In genomic region chr16:11994187-11995119, GRCh38 we compare ENCODE assay signal across 9 cellular contexts. TPM values are rescaled to one million over a fixed set of nuclear protein-coding genes. Genes with fewer than 3 reads are reported as not detected.
DNase-seq lines count a peak whose midpoint lies in the region; ATAC-seq, FAIRE-seq and TF ChIP-seq lines count a peak whose summit lies in the region.
"Had no signal": no experiment of that assay in that cellular context is flagged by ENCODE, and none has a peak within 500 bp of the region (broad histone marks: within the 10 kb centered on the region; RNA-seq: fewer than 3 reads in every experiment).

No MANE protein-coding gene starts in this region.

- no peak overlapping the region for H2AK9ac ChIP-seq in IMR-90 (replicated peaks; ENCODE audit: low read depth, low read length, poor library complexity)

- DNase-seq in IMR-90, result peak; percentile 28
- DNase-seq in GM12878 (ENCODE audit: low read depth, low spot score), result no peak
- peak in 1 of 2 donors; percentile 80 for DNase-seq in left lung
- no peak for DNase-seq in stomach

- H3K27me3 ChIP-seq in IMR-90 (ENCODE audit: control insufficient read depth, insufficient read depth, low read length) (no peaks in the 10 kb centered on the region), GM12878 (replicated peaks in 1 of 2; ENCODE audit: control insufficient read depth in 2 of 2, insufficient read depth in 2 of 2, low read length in 1 of 2) (no peaks in the 10 kb centered on the region), left lung (no peaks in the 10 kb centered on the region), stomach (no peaks in the 10 kb centered on the region)

- 0 out of 2 replicates have a peak overlapping the region, but pooled peaks have one; percentile 4 for H3K23ac ChIP-seq in IMR-90 (ENCODE audit: low read depth, low read length)

- no peak overlapping the region for H4K91ac ChIP-seq in IMR-90 (ENCODE audit: insufficient read depth, low read depth, low read length)

- H3K18ac ChIP-seq in IMR-90 (ENCODE audit: low read depth, low read length), result no peak overlapping the region

- SMC1A ChIA-PET in GM12878 (lab: Charles Lee; ENCODE audit: uncharacterized antibody, unreplicated experiment), result interaction anchor here (0.6 to 5.4 kb wide), 11 partner anchors 12 to 188 kb away, joined by 3 to 30 read pairs (median 5); partner anchors contain the start of genes SNX29 and TNFRSF17

- peak overlapping the region; percentile 33 for H2AFZ ChIP-seq in IMR-90 (replicated peaks; ENCODE audit: low read length, poor library complexity)
- no peak overlapping the region for H2AFZ ChIP-seq in GM12878 (ENCODE audit: control insufficient read depth, low read depth, low read length)

- H3K79me1 ChIP-seq in IMR-90 (ENCODE audit: low read depth in 1 of 2, low read length in 2 of 2), result peaks cover 21 to 69% of the 10 kb centered on the region in 2 experiments

- ATAC-seq in IMR-90 (ENCODE audit: low read depth) (peak; percentile 29; the same call in 1 of the 2 replicates), GM12878 (peak; percentile 69), left lung (peak; percentile 92), GM18870 (IDR thresholded peaks at IDR 0.05; ENCODE audit: unreplicated experiment) (no peak), HG03159 (IDR thresholded peaks at IDR 0.05; ENCODE audit: unreplicated experiment) (no peak), HG02970 (IDR thresholded peaks at IDR 0.05; ENCODE audit: low FRiP score, unreplicated experiment) (no peak), HG03045 (IDR thresholded peaks at IDR 0.05; ENCODE audit: unreplicated experiment) (no peak)

- BruUV-seq in IMR-90 (replicated peaks; lab: Mats Ljungman, UMichigan) (no TSS peak), GM12878 (replicated peaks; lab: Mats Ljungman, UMichigan) (no TSS peak)

- H3K56ac ChIP-seq in IMR-90 (ENCODE audit: extremely low read depth, insufficient read depth, low read length), result no peak overlapping the region

- TF ChIP-seq POLR2A in IMR-90 (IDR thresholded peaks at IDR 0.05; ENCODE audit: low read depth, low read length) (no peak), GM12878 (IDR thresholded peaks at IDR 0.05; ENCODE audit: low read depth, low read length) (no peak), stomach (IDR thresholded peaks at IDR 0.05) (no peak)

- no peak for TF ChIP-seq CTCF in IMR-90 (conservative IDR thresholded peaks at IDR 0.05; ENCODE audit: low read depth, low read length)
- peak in 1 of 3 experiments; percentile 10; a peak in 1 of 6 replicates for TF ChIP-seq CTCF in GM12878 (IDR thresholded peaks at IDR 0.05 in 2 of 3, conservative IDR thresholded peaks at IDR 0.05 in 1 of 3; ENCODE audit: control insufficient read depth in 2 of 3, extremely low read depth in 1 of 3, insufficient read depth in 1 of 3, low read depth in 3 of 3, low read length in 3 of 3)
- no peak for TF ChIP-seq CTCF in left lung (IDR thresholded peaks at IDR 0.05)
- no peak for TF ChIP-seq CTCF in stomach (IDR thresholded peaks at IDR 0.05)

- no peak overlapping the region for H2AK5ac ChIP-seq in IMR-90 (ENCODE audit: low read depth, low read length)

- RAD21 ChIA-PET in GM12878 (lab: Charles Lee; ENCODE audit: unreplicated experiment), result interaction anchor here (1.3 to 2.5 kb wide), 5 partner anchors 14 to 45 kb away, joined by 3 to 11 read pairs (median 8); partner anchors contain the start of gene TNFRSF17

- H2BK20ac ChIP-seq in IMR-90 (ENCODE audit: low read depth, low read length), result no peak overlapping the region

- in situ Hi-C loops in IMR-90 (cut with MboI; ENCODE audit: low sequenced_read_pairs), result no loop called here
- in situ Hi-C loops in GM12878 (cut with MboI), result no loop called here

- no peak overlapping the region for H3K27ac ChIP-seq in IMR-90 (ENCODE audit: insufficient read depth, low read length)
- H3K27ac ChIP-seq in GM12878 (ENCODE audit: control insufficient read depth, insufficient read depth), result peak overlapping the region; percentile 38; the same call in 1 of the 2 replicates
- H3K27ac ChIP-seq in left lung, result peak overlapping the region; percentile 59 to 76
- peak overlapping the region in 3 of 5 donors; percentile 25 to 50 (median 39) for H3K27ac ChIP-seq in stomach

- intact Hi-C loops in IMR-90 (cut with micrococcal nuclease) (no loop called here), GM12878 (cut with micrococcal nuclease; ENCODE audit: unreplicated experiment) (no loop called here), left lung (cut with DNase I) (no loop called here), stomach (cut with DNase I; ENCODE audit: low total_unique reads) (no loop called here)

- dilution Hi-C loops in IMR-90 (cut with HindIII; ENCODE audit: low sequenced_read_pairs, unreplicated experiment), result no loop called here

- H3K9ac ChIP-seq in IMR-90 (ENCODE audit: low read depth, low read length) (no peak overlapping the region), GM12878 (ENCODE audit: control insufficient read depth, insufficient read depth, low read length) (no peak overlapping the region)

- no peak overlapping the region for H2BK120ac ChIP-seq in IMR-90 (ENCODE audit: low read depth, low read length)

- no peak overlapping the region for H4K8ac ChIP-seq in IMR-90 (ENCODE audit: low read depth in 2 of 2, low read length in 2 of 2)

- H3K9me1 ChIP-seq in IMR-90 (ENCODE audit: insufficient read depth, low read length), result peaks cover 23% of the 10 kb centered on the region

- H4K20me1 ChIP-seq in IMR-90 (ENCODE audit: insufficient read depth, low read length) (peaks cover 8% of the 10 kb centered on the region; the same call in 1 of the 2 replicates), GM12878 (ENCODE audit: control insufficient read depth, insufficient read depth) (no peaks in the 10 kb centered on the region; the same call in 1 of the 2 replicates)

- no peak for FAIRE-seq in GM12878 (lab: Jason Lieb, UNC)

- peaks cover 63% of the 10 kb centered on the region for H3K79me2 ChIP-seq in GM12878 (ENCODE audit: control insufficient read depth, insufficient read depth, low read length)

- no peak overlapping the region for H2BK15ac ChIP-seq in IMR-90 (ENCODE audit: low read depth, low read length)

- H3K4ac ChIP-seq in IMR-90 (ENCODE audit: low read depth, low read length), result no peak overlapping the region

- no peak overlapping the region for H3K4me3 ChIP-seq in IMR-90 (ENCODE audit: insufficient read depth, low read depth, low read length)
- H3K4me3 ChIP-seq in GM12878, result no peak overlapping the region
- H3K4me3 ChIP-seq in left lung, result no peak overlapping the region
- no peak overlapping the region for H3K4me3 ChIP-seq in stomach

- no peak for TF ChIP-seq RAD21 in IMR-90 (IDR thresholded peaks at IDR 0.05; ENCODE audit: low read length)
- no peak for TF ChIP-seq RAD21 in GM12878 (IDR thresholded peaks at IDR 0.05; ENCODE audit: insufficient read depth, low read depth, low read length)

- POLR2A ChIA-PET in IMR-90 (lab: Charles Lee; ENCODE audit: unreplicated experiment) (no interaction called here), GM12878 (lab: Charles Lee) (interaction anchor here (0.5 to 2.0 kb wide), 5 partner anchors 18 to 83 kb away, joined by 3 to 5 read pairs (median 3); partner anchors contain the start of genes SNX29 and TNFRSF17)

- no peaks in the 10 kb centered on the region for H3K36me3 ChIP-seq in IMR-90 (ENCODE audit: control insufficient read depth, insufficient read depth, low read length)
- H3K36me3 ChIP-seq in GM12878 (ENCODE audit: control insufficient read depth in 2 of 2, insufficient read depth in 2 of 2, low read length in 1 of 2), result peaks cover 3 to 22% of the 10 kb centered on the region in 2 experiments
- H3K36me3 ChIP-seq in left lung, result no peaks in the 10 kb centered on the region
- H3K36me3 ChIP-seq in stomach, result peaks cover 0 to 9% (median 1%) of the 10 kb centered on the region in 4 donors

- H3K4me2 ChIP-seq in IMR-90 (ENCODE audit: low read depth, low read length) (no peak overlapping the region), GM12878 (ENCODE audit: control insufficient read depth, insufficient read depth) (peak overlapping the region; percentile 35)

- no peak overlapping the region for H4K5ac ChIP-seq in IMR-90 (ENCODE audit: low read depth, low read length)

- CTCF ChIA-PET in IMR-90 (lab: Yijun Ruan, JAX) (no interaction called here), GM12878 (lab: Yijun Ruan, JAX) (interaction anchor here (0.6 to 3.3 kb wide), 5 partner anchors 16 to 1068 kb away, joined by 3 to 16 read pairs (median 6); no protein-coding TSS in a partner anchor)

- H3K4me1 ChIP-seq in IMR-90 (ENCODE audit: control insufficient read depth, insufficient read depth, low read length) (peaks cover 2% of the 10 kb centered on the region; the same call in 1 of the 2 replicates), GM12878 (ENCODE audit: control insufficient read depth, insufficient read depth, low read length) (peaks cover 7% of the 10 kb centered on the region), left lung (peaks cover 0 to 50% of the 10 kb centered on the region in 2 donors), stomach (peaks cover 0 to 34% (median 13%) of the 10 kb centered on the region in 4 donors)

- H3K14ac ChIP-seq in IMR-90 (replicated peaks; ENCODE audit: low read depth, low read length), result no peak overlapping the region; the same call in 1 of the 2 replicates

- H3K9me3 ChIP-seq in IMR-90 (ENCODE audit: control insufficient read depth, insufficient read depth, low read length) (no peaks in the 10 kb centered on the region), GM12878 (replicated peaks; ENCODE audit: control insufficient read depth, insufficient read depth, low read length) (no peaks in the 10 kb centered on the region), left lung (no peaks in the 10 kb centered on the region), stomach (no peaks in the 10 kb centered on the region)

- no peak overlapping the region for H2BK5ac ChIP-seq in IMR-90 (ENCODE audit: low read depth, low read length, poor library complexity, severe bottlenecking)

- no peak for TF ChIP-seq EP300 in GM12878 (IDR thresholded peaks at IDR 0.05; ENCODE audit: borderline replicate concordance in 1 of 2, control insufficient read depth in 1 of 2, low read depth in 2 of 2, low read length in 2 of 2)
- TF ChIP-seq EP300 in stomach (IDR thresholded peaks at IDR 0.05), result no peak

- WGBS in IMR-90 (ENCODE audit: extremely low coverage in 2 of 2, insufficient read length in 1 of 2), 2 experiments, result 100% methylated on average over 1 of the region's 7 CpGs; no CpG with 5 or more reads in 1 of the 2 experiments
- WGBS in GM12878 (ENCODE audit: insufficient coverage, insufficient replicate concordance, low lambda C conversion rate, missing lambda C conversion rate), result 60% methylated on average over 7 of the region's 7 CpGs
- 72 to 82% (median 75%) methylated on average over 7 of the region's 7 CpGs for WGBS in stomach, 5 donors

RNA-seq across cellular contexts. Expression of gene SNX29, which starts 17.9 kb away (rescaled TPM):
- 14.7 and 21.3 TPM in 2 replicates for total RNA-seq in IMR-90 (2012; rRNA removed)
- polyA plus RNA-seq in IMR-90 (2012; rRNA removed), result 5.0 TPM in 2 replicates
- 3.6 and 4.0 TPM in 2 replicates for polyA plus RNA-seq in IMR-90 (2012; cell fraction: cytosol; rRNA removed)
- 3.2 and 5.4 TPM in 2 replicates for polyA plus RNA-seq in IMR-90 (2012; cell fraction: nucleus; rRNA removed; ENCODE audit: low replicate concordance)
- 736 and 739 TPM in 2 replicates for total RNA-seq in GM12878 (2013; cell fraction: nucleolus; rRNA removed)
- total RNA-seq in GM12878 (2014; rRNA removed), result 22.0 and 24.2 TPM in 2 replicates
- total RNA-seq in GM12878 (2014; rRNA removed; fragmentation: Illumina TruSeq; extraction: Trizol), result 20.3 and 21.5 TPM in 2 replicates
- total RNA-seq in GM12878 (2021), result 62.4 and 68.3 TPM in 2 replicates
- polyA plus RNA-seq in GM12878 (2011; ENCODE audit: low read depth), result 12.9 TPM
- 26.7 and 38.7 TPM in 2 replicates for polyA plus RNA-seq in GM12878 (2011; rRNA removed)
- 32.5 and 36.2 TPM in 2 replicates for polyA plus RNA-seq in GM12878 (2011; cell fraction: cytosol; rRNA removed)
- 46.6 and 54.8 TPM in 2 replicates for polyA plus RNA-seq in GM12878 (2011; cell fraction: nucleus; rRNA removed)
- polyA plus RNA-seq in GM12878 (2012), result 18.4 and 20.3 TPM in 2 replicates
- polyA plus RNA-seq in GM12878 (2014; fragmentation: Illumina TruSeq; extraction: Trizol), result 21.0 and 24.4 TPM in 2 replicates
- 10 to 100 TPM in 1 of 2 experiments, 1 to 10 TPM in 1; 6.8 to 44.0 TPM for polyA plus RNA-seq in GM12878 (2014; fragmentation: Nextera tagmentation; extraction: Ambion mirVana)
- 19.3 and 24.1 TPM in 2 replicates for polyA plus RNA-seq in GM12878 (2014; rRNA removed)
- 10 to 100 TPM; 54.6 to 68.3 TPM for polyA plus RNA-seq in GM12878 (2016; fragmentation: Nextera tagmentation; extraction: Ambion mirVana)
- polyA minus RNA-seq in GM12878 (2011; rRNA and poly(A)+ RNA removed), result 205 and 208 TPM in 2 replicates
- polyA minus RNA-seq in GM12878 (2011; cell fraction: cytosol; rRNA and poly(A)+ RNA removed), result 24.7 and 27.9 TPM in 2 replicates
- polyA minus RNA-seq in GM12878 (2011; cell fraction: nucleus; rRNA and poly(A)+ RNA removed), result 148 and 216 TPM in 2 replicates
- total RNA-seq in left lung, result 10 to 100 TPM; 33.2 to 41.0 TPM
- 10 to 100 TPM; 17.1 to 37.5 (median 18.9) TPM for total RNA-seq in stomach
- 1 to 10 TPM; 3.0 to 4.7 (median 3.7) TPM for polyA plus RNA-seq in stomach

RNA-seq across cellular contexts. Expression of gene TNFRSF17, which starts 29.4 kb away (rescaled TPM):
- not detected in 2 replicates for total RNA-seq in IMR-90 (2012; rRNA removed)
- polyA plus RNA-seq in IMR-90 (2012; rRNA removed), result not detected in 2 replicates
- polyA plus RNA-seq in IMR-90 (2012; cell fraction: cytosol; rRNA removed), result not detected in 2 replicates
- not detected in 2 replicates for polyA plus RNA-seq in IMR-90 (2012; cell fraction: nucleus; rRNA removed; ENCODE audit: low replicate concordance)
- 116 and 120 TPM in 2 replicates for total RNA-seq in GM12878 (2013; cell fraction: nucleolus; rRNA removed)
- total RNA-seq in GM12878 (2014; rRNA removed), result 149 and 170 TPM in 2 replicates
- total RNA-seq in GM12878 (2014; rRNA removed; fragmentation: Illumina TruSeq; extraction: Trizol), result 129 and 130 TPM in 2 replicates
- 92.4 and 106 TPM in 2 replicates for total RNA-seq in GM12878 (2021)
- 174 TPM for polyA plus RNA-seq in GM12878 (2011; ENCODE audit: low read depth)
- polyA plus RNA-seq in GM12878 (2011; rRNA removed), result 296 and 352 TPM in 2 replicates
- polyA plus RNA-seq in GM12878 (2011; cell fraction: cytosol; rRNA removed), result 150 and 165 TPM in 2 replicates
- polyA plus RNA-seq in GM12878 (2011; cell fraction: nucleus; rRNA removed), result 88.9 and 125 TPM in 2 replicates
- polyA plus RNA-seq in GM12878 (2012), result 119 and 154 TPM in 2 replicates
- 132 and 138 TPM in 2 replicates for polyA plus RNA-seq in GM12878 (2014; fragmentation: Illumina TruSeq; extraction: Trizol)
- polyA plus RNA-seq in GM12878 (2014; fragmentation: Nextera tagmentation; extraction: Ambion mirVana), result 100 to 1,000 TPM; 453 to 461 TPM
- polyA plus RNA-seq in GM12878 (2014; rRNA removed), result 107 and 114 TPM in 2 replicates
- polyA plus RNA-seq in GM12878 (2016; fragmentation: Nextera tagmentation; extraction: Ambion mirVana), result 100 to 1,000 TPM; 209 to 213 TPM
- 183 and 214 TPM in 2 replicates for polyA minus RNA-seq in GM12878 (2011; rRNA and poly(A)+ RNA removed)
- 59.7 and 61.1 TPM in 2 replicates for polyA minus RNA-seq in GM12878 (2011; cell fraction: cytosol; rRNA and poly(A)+ RNA removed)
- 100 and 138 TPM in 2 replicates for polyA minus RNA-seq in GM12878 (2011; cell fraction: nucleus; rRNA and poly(A)+ RNA removed)
- total RNA-seq in left lung, result 1 to 10 TPM; 1.2 TPM
- 1 to 10 TPM in 1 of 5 donors, not detected in 4; 7.4 TPM for total RNA-seq in stomach
- 1 to 10 TPM; 1.1 to 2.0 (median 1.6) TPM for polyA plus RNA-seq in stomach
- total RNA-seq: NCI-H460 had no signal

RNA-seq across cellular contexts. Expression of gene NPIPB2, which starts 52.6 kb away (rescaled TPM):
- total RNA-seq in IMR-90 (2012; rRNA removed) (1.4 and 2.2 TPM in 2 replicates), GM12878 (2014; rRNA removed) (5.0 and 10.7 TPM in 2 replicates), GM12878 (2014; rRNA removed; fragmentation: Illumina TruSeq; extraction: Trizol) (7.4 and 9.7 TPM in 2 replicates), GM12878 (2021) (9.1 and 13.2 TPM in 2 replicates), left lung (10 to 100 TPM in 1 of 2 donors, 1 to 10 TPM in 1; 6.1 to 10.2 TPM), stomach (10 to 100 TPM in 4 of 5 donors, 1 to 10 TPM in 1; 1.7 to 55.8 (median 29.4) TPM)
- polyA plus RNA-seq in IMR-90 (2012; rRNA removed) (7.7 and 13.4 TPM in 2 replicates), GM12878 (2011; rRNA removed) (29.3 and 33.0 TPM in 2 replicates), GM12878 (2014; fragmentation: Illumina TruSeq; extraction: Trizol) (14.3 and 19.0 TPM in 2 replicates), GM12878 (2014; fragmentation: Nextera tagmentation; extraction: Ambion mirVana) (1 to 10 TPM; 1.9 to 4.0 TPM), GM12878 (2014; rRNA removed) (12.1 TPM in 2 replicates), GM12878 (2016; fragmentation: Nextera tagmentation; extraction: Ambion mirVana) (10 to 100 TPM; 10.1 to 11.5 TPM), stomach (1 to 10 TPM; 1.8 to 8.1 (median 3.1) TPM)
- polyA plus RNA-seq in IMR-90 (2012; cell fraction: cytosol; rRNA removed), result 0.05 and 2.4 TPM in 2 replicates
- polyA plus RNA-seq in IMR-90 (2012; cell fraction: nucleus; rRNA removed; ENCODE audit: low replicate concordance), result 15.8 and 57.1 TPM in 2 replicates
- total RNA-seq in GM12878 (2013; cell fraction: nucleolus; rRNA removed), result 80.1 and 96.1 TPM in 2 replicates
- 16.0 TPM for polyA plus RNA-seq in GM12878 (2011; ENCODE audit: low read depth)
- polyA plus RNA-seq in GM12878 (2011; cell fraction: cytosol; rRNA removed), result 17.7 and 24.5 TPM in 2 replicates
- 53.4 and 54.7 TPM in 2 replicates for polyA plus RNA-seq in GM12878 (2011; cell fraction: nucleus; rRNA removed)
- polyA plus RNA-seq in GM12878 (2012), result 10.3 and 11.0 TPM in 2 replicates
- 17.8 and 30.4 TPM in 2 replicates for polyA minus RNA-seq in GM12878 (2011; rRNA and poly(A)+ RNA removed)
- polyA minus RNA-seq in GM12878 (2011; cell fraction: cytosol; rRNA and poly(A)+ RNA removed), result 3.9 and 10.7 TPM in 2 replicates
- polyA minus RNA-seq in GM12878 (2011; cell fraction: nucleus; rRNA and poly(A)+ RNA removed), result 9.4 and 28.2 TPM in 2 replicates

Comparison
In these comparisons a context has a peak if more than half of its experiments do, and no peak if none do; other contexts are left out.
1. ATAC-seq: peak in IMR-90 (single experiment), GM12878 (single experiment) and left lung (single experiment); none in GM18870 (single experiment), HG03159 (single experiment), HG02970 (single experiment) and HG03045 (single experiment).
2. RNA of gene TNFRSF17, which starts 29.4 kb away (total RNA-seq): 92.4 to 170 TPM in GM12878; 1.2 TPM in left lung, not detected in IMR-90 and 7.4 TPM in stomach; every median in the first group is over 10 times any median in the second.